Comparison of ENCODE assay signal across 8 cellular contexts in the genomic region with DNA sequence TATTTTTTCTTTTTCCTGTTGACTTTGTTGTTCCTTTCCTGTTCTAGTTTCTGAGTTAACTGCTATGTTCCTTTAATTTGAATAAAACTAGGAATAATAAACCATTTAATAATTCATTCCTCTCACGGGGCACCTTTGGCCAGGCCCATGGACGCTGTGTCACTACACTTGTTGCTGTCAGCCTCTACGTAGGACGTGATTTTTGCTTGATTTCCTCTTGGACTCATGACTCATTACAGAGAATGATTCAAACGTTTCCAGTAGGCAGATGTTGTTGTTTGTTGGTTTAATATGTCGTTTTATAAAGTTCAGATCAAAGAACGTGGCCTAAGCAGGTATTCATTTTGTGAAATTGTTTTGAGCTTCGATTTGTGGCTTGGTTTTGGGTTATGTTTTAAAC. TPM values are rescaled to one million over a fixed set of nuclear protein-coding genes. Genes with fewer than 3 reads are reported as not detected.
DNase-seq lines count a peak whose midpoint lies in the region; ATAC-seq and TF ChIP-seq lines count a peak whose summit lies in the region.

No MANE protein-coding gene starts in this region.

- H3K27me3 Mint-ChIP-seq in activated T-cell treated with anti-CD3 and anti-CD28 coated beads, Interleukin-2, amount 50 U/mL, for 72 hours (ENCODE audit: low read depth) = no peaks in the 10 kb centered on the region
- H3K27me3 Mint-ChIP-seq in osteocyte (ENCODE audit: unreplicated experiment) = peaks cover 8% of the 10 kb centered on the region

- H3K4me3 ChIP-seq in AG10803 (ENCODE audit: low read length) (no peak overlapping the region), kidney epithelial cell (ENCODE audit: low read depth, low read length) (no peak overlapping the region)

- H3K36me3 ChIP-seq in kidney epithelial cell (ENCODE audit: control insufficient read depth, insufficient read depth, low read length) = no peaks in the 10 kb centered on the region

- peaks cover 7% of the 10 kb centered on the region for H3K27me3 ChIP-seq in kidney epithelial cell (ENCODE audit: control insufficient read depth, insufficient read depth, low read length)

- TF ChIP-seq CTCF in AG10803 (conservative IDR thresholded peaks at IDR 0.05; ENCODE audit: low read length) (no peak), kidney epithelial cell (IDR thresholded peaks at IDR 0.05; ENCODE audit: insufficient read depth, low read length, poor library complexity, severe bottlenecking) (no peak), osteocyte (IDR thresholded peaks at IDR 0.05) (no peak)

- peak overlapping the region; percentile 100 for H3K27ac Mint-ChIP-seq in activated T-cell treated with anti-CD3 and anti-CD28 coated beads, Interleukin-2, amount 50 U/mL, for 72 hours
- H3K27ac Mint-ChIP-seq in osteocyte (ENCODE audit: unreplicated experiment) = no peak overlapping the region

- H3K36me3 Mint-ChIP-seq in activated T-cell treated with anti-CD3 and anti-CD28 coated beads, Interleukin-2, amount 50 U/mL, for 72 hours (ENCODE audit: insufficient read depth in 2 of 2) = peaks cover 1 to 3% of the 10 kb centered on the region in 2 donors
- H3K36me3 Mint-ChIP-seq in osteocyte (ENCODE audit: unreplicated experiment) = no peaks in the 10 kb centered on the region

- H3K4me3 Mint-ChIP-seq in activated T-cell treated with anti-CD3 and anti-CD28 coated beads, Interleukin-2, amount 50 U/mL, for 72 hours = peak overlapping the region; percentile 89 to 94
- no peak overlapping the region for H3K4me3 Mint-ChIP-seq in osteocyte (ENCODE audit: unreplicated experiment)

- peak; percentile 59 for DNase-seq in AG10803 (ENCODE audit: low read depth)
- DNase-seq in HS-5 (ENCODE audit: low read depth) = peak; percentile 49
- peak; percentile 59 for DNase-seq in activated T-cell treated with anti-CD3 and anti-CD28 coated beads, Interleukin-2, amount 50 U/mL, for 72 hours
- peak; percentile 52 for DNase-seq in kidney epithelial cell (ENCODE audit: low read depth)
- no peak for DNase-seq in osteocyte (ENCODE audit: extremely low spot score, unreplicated experiment)
- no peak for DNase-seq in effector CD8-positive, alpha-beta T cell (lab: John Stamatoyannopoulos, UW)
- DNase-seq in NCI-H446 (lab: John Stamatoyannopoulos, UW) = no peak
- DNase-seq in NCI-H526 (lab: John Stamatoyannopoulos, UW) = no peak

- H3K9me3 Mint-ChIP-seq in activated T-cell treated with anti-CD3 and anti-CD28 coated beads, Interleukin-2, amount 50 U/mL, for 72 hours = no peaks in the 10 kb centered on the region
- no peaks in the 10 kb centered on the region for H3K9me3 Mint-ChIP-seq in osteocyte (ENCODE audit: unreplicated experiment)

- ATAC-seq in activated T-cell treated with anti-CD3 and anti-CD28 coated beads, Interleukin-2, amount 50 U/mL, for 72 hours (replicated peaks in 1 of 2) = peak; percentile 65 to 66

- H3K4me1 Mint-ChIP-seq in activated T-cell treated with anti-CD3 and anti-CD28 coated beads, Interleukin-2, amount 50 U/mL, for 72 hours (ENCODE audit: low read depth) = peaks cover 41% of the 10 kb centered on the region
- H3K4me1 Mint-ChIP-seq in osteocyte (ENCODE audit: unreplicated experiment) = peaks cover 10% of the 10 kb centered on the region

RNA-seq across cellular contexts. Expression of a gene that starts 9.1 kb away (rescaled TPM):
- total RNA-seq in activated T-cell treated with anti-CD3 and anti-CD28 coated beads, Interleukin-2, amount 50 U/mL, for 72 hours = 10 to 100 TPM; 30.4 to 40.1 TPM
- total RNA-seq in kidney epithelial cell (19.1 and 21.7 TPM in 2 replicates), osteocyte (11.0 and 14.4 TPM in 2 replicates)

Comparison
In these comparisons a context has a peak if more than half of its experiments do, and no peak if none do; other contexts are left out.
1. DNase-seq: peak in AG10803 (single experiment), HS-5 (single experiment), activated T-cell treated with anti-CD3 and anti-CD28 coated beads, Interleukin-2, amount 50 U/mL, for 72 hours (2 of 2) and kidney epithelial cell (single experiment); none in osteocyte (single experiment), effector CD8-positive, alpha-beta T cell (single experiment), NCI-H446 (0 of 2) and NCI-H526 (0 of 2).